In the genomic region with DNA sequence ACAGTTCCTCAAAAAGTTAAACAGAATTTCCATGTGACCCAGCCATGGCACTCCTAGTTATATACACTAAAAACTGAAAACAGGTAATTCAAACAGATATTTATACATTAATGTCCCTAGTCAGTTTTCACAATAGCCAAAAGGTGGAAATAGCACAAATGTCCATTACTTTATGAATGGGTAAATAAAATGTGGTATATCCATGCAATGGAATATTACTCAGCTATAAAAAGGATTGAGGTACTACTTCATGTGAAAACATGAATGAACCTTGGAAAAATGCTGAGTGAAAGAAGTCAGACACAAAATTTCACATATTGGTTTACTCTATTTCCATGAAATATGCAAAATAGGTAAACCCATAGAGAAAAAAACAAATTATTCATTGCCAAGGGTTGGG, we compare ENCODE assay signal across 34 cellular contexts.
"Had no signal": no experiment of that assay in that cellular context is flagged by ENCODE, and none has a peak within 500 bp of the region (broad histone marks: within the 10 kb centered on the region; RNA-seq: fewer than 3 reads in every experiment).

No MANE protein-coding gene starts in this region.

- H3K27me3 ChIP-seq: MG63 had no signal

- H3K36me3 ChIP-seq: MG63 had no signal

- H3K4me3 ChIP-seq: MG63 had no signal

- DNase-seq: Karpas-422, Kasumi-1, KG1, MG63, MM.1S, MV-4-11, NCI-H1048, NCI-H1092, NCI-H1092 treated with DMSO at 0.1 percent for 48 hours, NCI-H1105, NCI-H1105 treated with DMSO at 0.1 percent for 48 hours, NCI-H1417, NCI-H1417 treated with DMSO at 0.1 percent for 48 hours, NCI-H1436, NCI-H1436 treated with DMSO at 0.1 percent for 48 hours, NCI-H146, NCI-H1694, NCI-H1694 treated with DMSO at 0.1 percent for 48 hours, NCI-H187, NCI-H187 treated with DMSO at 0.1 percent for 48 hours, NCI-H1930, NCI-H2029, NCI-H2029 treated with DMSO at 0.1 percent for 48 hours, NCI-H2081, NCI-H2081 treated with DMSO at 0.1 percent for 48 hours, NCI-H2107, NCI-H2171, NCI-H2171 treated with DMSO at 0.1 percent for 48 hours, NCI-H2227 treated with DMSO at 0.1 percent for 48 hours, NCI-H226, NCI-H345, NCI-H446, NCI-H446 treated with DMSO at 0.1 percent for 48 hours had no signal

- H3K4me2 ChIP-seq: KMS-11 had no signal

- H3K9ac ChIP-seq: KMS-11 had no signal

- H3K9me3 ChIP-seq: MG63 had no signal

- H3K27ac ChIP-seq: KMS-11 had no signal
